20 cellular contexts compared by ENCODE assay signal in the genomic region with DNA sequence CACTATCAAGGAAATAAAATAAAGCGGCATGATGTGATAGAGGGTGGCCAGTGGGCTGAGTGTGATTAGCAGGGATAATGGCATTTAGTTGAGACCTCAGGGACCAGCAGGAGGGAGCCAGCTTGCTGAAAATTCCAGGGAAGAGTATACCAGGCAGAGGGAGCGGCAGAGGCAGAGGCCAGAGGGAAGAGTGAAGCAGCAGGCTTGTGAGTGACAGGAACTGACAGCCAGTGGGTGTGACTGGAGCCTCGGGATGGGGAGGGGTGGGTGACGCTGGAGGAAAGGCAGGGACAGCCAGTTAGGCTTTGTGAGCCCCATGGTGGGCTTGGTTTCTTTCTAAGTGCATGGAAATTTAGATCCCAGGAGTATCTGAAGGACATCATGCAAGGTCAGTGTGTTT.
DNase-seq lines count a peak whose midpoint lies in the region; ATAC-seq and TF ChIP-seq lines count a peak whose summit lies in the region.
"Had no signal": no experiment of that assay in that cellular context is flagged by ENCODE, and none has a peak within 500 bp of the region (broad histone marks: within the 10 kb centered on the region; RNA-seq: fewer than 3 reads in every experiment).

No MANE protein-coding gene starts in this region.

- no peak overlapping the region for H3K9ac ChIP-seq in H9 (ENCODE audit: extremely low read depth, insufficient read length, low read length)

- no peaks in the 10 kb centered on the region for H3K9me3 ChIP-seq in CD4-positive, CD25-positive, alpha-beta regulatory T cell (ENCODE audit: control insufficient read depth in 2 of 2, low read length in 2 of 2)
- no peaks in the 10 kb centered on the region for H3K9me3 ChIP-seq in H9 (ENCODE audit: control insufficient read depth, low read depth, low read length)
- H3K9me3 ChIP-seq: ovary, right atrium auricular region, transverse colon had no signal

- DNase-seq in CD4-positive, CD25-positive, alpha-beta regulatory T cell = no peak
- peak; percentile 81 for DNase-seq in H9
- DNase-seq in ecto neural progenitor cell (ENCODE audit: low spot score) = peak; percentile 63
- DNase-seq in mesenteric fat pad (ENCODE audit: low spot score) = peak; percentile 43
- no peak for DNase-seq in KG1 (lab: John Stamatoyannopoulos, UW)
- DNase-seq: activated CD4-positive, alpha-beta T cell treated with anti-CD3 and anti-CD28 coated beads for 4 hours; activated T-cell treated with anti-CD3 and anti-CD28 coated beads, Interleukin-2, amount 50 U/mL, for 48 hours; dermis blood vessel endothelial cell; EL; KBM-7; MM.1S; naive thymus-derived CD8-positive, alpha-beta T cell; NCI-H1436 treated with DMSO at 0.1 percent for 48 hours; ovary; stimulated activated naive CD8-positive, alpha-beta T cell treated with anti-CD3 and anti-CD28 coated beads, Interleukin-15, amount 100 ng/mL, for 72 hours; transverse colon had no signal

- H3T11ph ChIP-seq in H9 (ENCODE audit: low read length) = no peak overlapping the region

- H2BK12ac ChIP-seq in H9 (ENCODE audit: insufficient read length, low read depth, low read length) = no peak overlapping the region

- H4K5ac ChIP-seq in H9 (ENCODE audit: insufficient read length, low read depth, low read length) = no peak overlapping the region

- H3K4ac ChIP-seq in H9 (ENCODE audit: low read depth, low read length) = no peak overlapping the region

- no peak overlapping the region for H2AK5ac ChIP-seq in H9 (ENCODE audit: insufficient read length, low read length)

- no peak overlapping the region for H3K56ac ChIP-seq in H9 (ENCODE audit: insufficient read length, low read depth, low read length)

- H2BK20ac ChIP-seq in H9 (ENCODE audit: low read depth, low read length, poor library complexity, severe bottlenecking) = no peak overlapping the region

- H3K27me3 Mint-ChIP-seq in CD4-positive, CD25-positive, alpha-beta regulatory T cell = no peaks in the 10 kb centered on the region
- H3K27me3 Mint-ChIP-seq in H9 (ENCODE audit: low read depth) = peaks cover 2% of the 10 kb centered on the region; the same call in 1 of the 2 replicates
- H3K27me3 Mint-ChIP-seq: activated naive CD8-positive, alpha-beta T cell; naive thymus-derived CD8-positive, alpha-beta T cell; stimulated activated naive CD8-positive, alpha-beta T cell treated with anti-CD3 and anti-CD28 coated beads, Interleukin-15, amount 100 ng/mL, for 72 hours had no signal

- no peak overlapping the region for H3K4me3 Mint-ChIP-seq in CD4-positive, CD25-positive, alpha-beta regulatory T cell
- H3K4me3 Mint-ChIP-seq in H9 = no peak overlapping the region; a peak in 1 of 5 replicates
- H3K4me3 Mint-ChIP-seq: activated naive CD8-positive, alpha-beta T cell; naive thymus-derived CD8-positive, alpha-beta T cell; stimulated activated naive CD8-positive, alpha-beta T cell treated with anti-CD3 and anti-CD28 coated beads, Interleukin-15, amount 100 ng/mL, for 72 hours had no signal

- H3K4me2 ChIP-seq in H9 (ENCODE audit: insufficient read depth, insufficient read length, low read length) = no peak overlapping the region

- no peak overlapping the region for H3K14ac ChIP-seq in H9 (ENCODE audit: insufficient read depth, low read length)

- peaks cover 49% of the 10 kb centered on the region for H3K36me3 Mint-ChIP-seq in CD4-positive, CD25-positive, alpha-beta regulatory T cell
- no peaks in the 10 kb centered on the region for H3K36me3 Mint-ChIP-seq in H9 (ENCODE audit: insufficient read depth in 1 of 3, low read depth in 3 of 3)

- no peak for ATAC-seq in CD4-positive, CD25-positive, alpha-beta regulatory T cell (ENCODE audit: low read depth in 2 of 2)
- ATAC-seq in GM18909 (IDR thresholded peaks at IDR 0.05; ENCODE audit: poor library complexity, unreplicated experiment) (no peak), HG02885 (IDR thresholded peaks at IDR 0.05; ENCODE audit: poor library complexity, unreplicated experiment) (no peak)
- ATAC-seq: naive thymus-derived CD8-positive, alpha-beta T cell; stimulated activated naive CD8-positive, alpha-beta T cell treated with anti-CD3 and anti-CD28 coated beads, Interleukin-15, amount 100 ng/mL, for 72 hours had no signal

- H3K79me2 ChIP-seq in H9 (ENCODE audit: insufficient read depth, low read length) = no peaks in the 10 kb centered on the region

- H3K79me1 ChIP-seq in H9 (ENCODE audit: insufficient read depth, low read depth, low read length, poor library complexity, severe bottlenecking) = no peaks in the 10 kb centered on the region

- no peaks in the 10 kb centered on the region for H3K27me3 ChIP-seq in CD4-positive, CD25-positive, alpha-beta regulatory T cell (ENCODE audit: control insufficient read depth, insufficient read depth, low read length)
- no peaks in the 10 kb centered on the region for H3K27me3 ChIP-seq in H9 (ENCODE audit: insufficient read depth, low read length)
- H3K27me3 ChIP-seq: ovary, right atrium auricular region, transverse colon had no signal

- no peaks in the 10 kb centered on the region for H3K23me2 ChIP-seq in H9 (ENCODE audit: insufficient read length, low read depth, low read length, poor library complexity, severe bottlenecking)

- peak overlapping the region in 2 of 3 donors; percentile 47 to 55 for H3K27ac Mint-ChIP-seq in CD4-positive, CD25-positive, alpha-beta regulatory T cell
- H3K27ac Mint-ChIP-seq in H9 = peak overlapping the region in 1 of 3 experiments; percentile 23; a peak in 2 of 7 replicates
- H3K27ac Mint-ChIP-seq: activated naive CD8-positive, alpha-beta T cell had no signal

- no peak overlapping the region for H4K91ac ChIP-seq in H9 (ENCODE audit: insufficient read length, low read depth, low read length)

- no peak overlapping the region for H3K4me3 ChIP-seq in CD4-positive, CD25-positive, alpha-beta regulatory T cell (ENCODE audit: low read depth, low read length)
- H3K4me3 ChIP-seq: ovary, right atrium auricular region, transverse colon had no signal

- no peak overlapping the region for H2BK15ac ChIP-seq in H9 (ENCODE audit: low read depth, low read length)

- H3K36me3 ChIP-seq in CD4-positive, CD25-positive, alpha-beta regulatory T cell (ENCODE audit: control insufficient read depth, insufficient read depth, low read length) = peaks cover 37% of the 10 kb centered on the region
- H3K36me3 ChIP-seq: ovary, right atrium auricular region, transverse colon had no signal

- H4K8ac ChIP-seq in H9 (replicated peaks; ENCODE audit: insufficient read length, low read depth, low read length) = no peak overlapping the region

- no peaks in the 10 kb centered on the region for H4K20me1 ChIP-seq in H9 (ENCODE audit: control insufficient read depth, insufficient read depth, insufficient read length)

- no peaks in the 10 kb centered on the region for H3K4me1 ChIP-seq in CD4-positive, CD25-positive, alpha-beta regulatory T cell (ENCODE audit: control insufficient read depth, insufficient read depth, low read length, poor library complexity, severe bottlenecking)
- H3K4me1 ChIP-seq in H9 (ENCODE audit: insufficient read depth, low read length) = peaks cover 6% of the 10 kb centered on the region; the same call in 1 of the 2 replicates
- H3K4me1 ChIP-seq: right atrium auricular region, transverse colon had no signal

- no CpG with 5 or more reads among the region's 4 CpGs for WGBS in H9 (ENCODE audit: extremely low coverage, insufficient read length, low lambda C conversion rate)

- no peaks in the 10 kb centered on the region for H3K9me3 Mint-ChIP-seq in CD4-positive, CD25-positive, alpha-beta regulatory T cell
- no peaks in the 10 kb centered on the region; a peak in 1 of 5 replicates for H3K9me3 Mint-ChIP-seq in H9
- H3K9me3 Mint-ChIP-seq: naive thymus-derived CD8-positive, alpha-beta T cell; stimulated activated naive CD8-positive, alpha-beta T cell treated with anti-CD3 and anti-CD28 coated beads, Interleukin-15, amount 100 ng/mL, for 72 hours had no signal

- H3K4me1 Mint-ChIP-seq in CD4-positive, CD25-positive, alpha-beta regulatory T cell = peaks cover 0 to 19% (median 8%) of the 10 kb centered on the region in 4 donors
- H3K4me1 Mint-ChIP-seq in H9 = peaks cover 35 to 36% of the 10 kb centered on the region in 2 experiments

- H2BK5ac ChIP-seq in H9 (ENCODE audit: insufficient read length, low read length) = no peak overlapping the region

- no peak overlapping the region for H3K23ac ChIP-seq in H9 (ENCODE audit: insufficient read length, low read depth, low read length)

- TF ChIP-seq CTCF in H9 (conservative IDR thresholded peaks at IDR 0.05) = no peak

- H3K27ac ChIP-seq in CD4-positive, CD25-positive, alpha-beta regulatory T cell (ENCODE audit: insufficient read depth, low read length, poor library complexity, severe bottlenecking) = no peak overlapping the region
- no peak overlapping the region for H3K27ac ChIP-seq in H9 (ENCODE audit: insufficient read length, low read depth, low read length)
- H3K27ac ChIP-seq: ovary, right atrium auricular region, transverse colon had no signal

- H3K18ac ChIP-seq in H9 (ENCODE audit: insufficient read length, low read depth, low read length) = no peak overlapping the region

- H2AFZ ChIP-seq in H9 (ENCODE audit: low read length) = no peak overlapping the region

- no peak overlapping the region for H2BK120ac ChIP-seq in H9 (ENCODE audit: low read depth, low read length, poor library complexity, severe bottlenecking)

Comparison
In these comparisons a context has a peak if more than half of its experiments do, and no peak if none do; other contexts are left out.
1. DNase-seq: peak in H9 (single experiment), ecto neural progenitor cell (single experiment) and mesenteric fat pad (single experiment); none in CD4-positive, CD25-positive, alpha-beta regulatory T cell (0 of 3) and KG1 (single experiment).